Comparison of ENCODE assay signal across 9 cellular contexts in genomic region chr1:152495066-152495675, GRCh38. TPM values are rescaled to one million over a fixed set of nuclear protein-coding genes. Genes with fewer than 3 reads are reported as not detected.
DNase-seq lines count a peak whose midpoint lies in the region; ATAC-seq and TF ChIP-seq lines count a peak whose summit lies in the region.
"Had no signal": no experiment of that assay in that cellular context is flagged by ENCODE, and none has a peak within 500 bp of the region (broad histone marks: within the 10 kb centered on the region; RNA-seq: fewer than 3 reads in every experiment).

No MANE protein-coding gene starts in this region.

- peaks cover 3% of the 10 kb centered on the region for H3K27me3 Mint-ChIP-seq in endothelial cell (ENCODE audit: unreplicated experiment)

- TF ChIP-seq CTCF in endothelial cell (IDR thresholded peaks at IDR 0.05; ENCODE audit: unreplicated experiment), result peak; percentile 71

- DNase-seq in AG08396 (ENCODE audit: low spot score), result peak; percentile 55
- DNase-seq in GDM1 (lab: John Stamatoyannopoulos, UW), result peak; percentile 18
- peak; percentile 7 for DNase-seq in NCI-H524 treated with DMSO at 0.1 percent for 48 hours (lab: John Stamatoyannopoulos, UW)
- DNase-seq in endothelial cell (ENCODE audit: low spot score), result peak; percentile 63
- no peak for DNase-seq in activated T-cell treated with anti-CD3 and anti-CD28 coated beads, Interleukin-2, amount 50 U/mL, for 1 hour
- no peak for DNase-seq in NCI-H2196 treated with DMSO at 0.1 percent for 48 hours (lab: John Stamatoyannopoulos, UW; ENCODE audit: unreplicated experiment)

- peaks cover 3% of the 10 kb centered on the region for H3K36me3 Mint-ChIP-seq in endothelial cell (ENCODE audit: low read depth, unreplicated experiment)
- H3K36me3 Mint-ChIP-seq: T-cell had no signal

- no peaks in the 10 kb centered on the region for H3K9me3 Mint-ChIP-seq in endothelial cell (ENCODE audit: unreplicated experiment)
- H3K9me3 Mint-ChIP-seq: T-cell had no signal

- no peak overlapping the region for H3K27ac Mint-ChIP-seq in endothelial cell (ENCODE audit: unreplicated experiment)
- H3K27ac Mint-ChIP-seq: T-cell had no signal

- no peak for ATAC-seq in GM21723 (IDR thresholded peaks at IDR 0.05; ENCODE audit: unreplicated experiment)
- ATAC-seq in HG02973 (IDR thresholded peaks at IDR 0.05; ENCODE audit: unreplicated experiment), result no peak
- ATAC-seq: T-cell had no signal

- H3K4me1 Mint-ChIP-seq in endothelial cell (ENCODE audit: unreplicated experiment), result no peaks in the 10 kb centered on the region
- H3K4me1 Mint-ChIP-seq: T-cell had no signal

- no peak overlapping the region for H3K4me3 Mint-ChIP-seq in endothelial cell (ENCODE audit: unreplicated experiment)
- H3K4me3 Mint-ChIP-seq: T-cell had no signal

RNA-seq across cellular contexts. Expression of gene LCE5A, which starts 15.4 kb away (rescaled TPM):
- total RNA-seq in endothelial cell (ENCODE audit: unreplicated experiment), result not detected
- total RNA-seq: T-cell had no signal

RNA-seq across cellular contexts. Expression of gene CRCT1, which starts 19.1 kb away (rescaled TPM):
- total RNA-seq in endothelial cell (ENCODE audit: unreplicated experiment), result not detected
- total RNA-seq: T-cell had no signal

Comparison
In these comparisons a context has a peak if more than half of its experiments do, and no peak if none do; other contexts are left out.
1. DNase-seq: peak in AG08396 (single experiment), GDM1 (single experiment), NCI-H524 treated with DMSO at 0.1 percent for 48 hours (single experiment) and endothelial cell (single experiment); none in activated T-cell treated with anti-CD3 and anti-CD28 coated beads, Interleukin-2, amount 50 U/mL, for 1 hour (single experiment) and NCI-H2196 treated with DMSO at 0.1 percent for 48 hours (single experiment).